Comparison of ENCODE assay signal across 2 cellular contexts in genomic region chr6:32208996-32209395, GRCh38.
A peak's percentile ranks its signal among the peaks of the same experiment; 100 is the strongest.
TF ChIP-seq lines count a peak whose summit lies in the region.

No MANE protein-coding gene starts in this region.

TF ChIP-seq in HepG2, 621 proteins besides CTCF, POLR2A, EP300 and RAD21:
- TF ChIP-seq RARA (CRISPR knock-in tag; IDR thresholded peaks at IDR 0.05), result 0 out of 2 replicates have a peak, but pooled peaks have one; percentile 31
- TF ChIP-seq CEBPG (CRISPR knock-in tag; IDR thresholded peaks at IDR 0.05), result peak; percentile 70
- peak; percentile 47 to 57; a peak in 3 of 4 replicates for TF ChIP-seq NR2F1 (CRISPR knock-in tag; IDR thresholded peaks at IDR 0.05)
- no peak for TF ChIP-seq TARDBP (CRISPR knock-in tag; IDR thresholded peaks at IDR 0.05)
- TF ChIP-seq ESRRA (CRISPR knock-in tag; IDR thresholded peaks at IDR 0.05; ENCODE audit: low read depth), result peak; percentile 45; the same call in 1 of the 2 replicates
- TF ChIP-seq TBL1XR1 (IDR thresholded peaks at IDR 0.05; ENCODE audit: borderline replicate concordance, low read length, partially characterized antibody), result peak; percentile 39
- no peak for TF ChIP-seq BORCS8-MEF2B (CRISPR knock-in tag; IDR thresholded peaks at IDR 0.05)
- no peak for TF ChIP-seq ZNF558 (CRISPR knock-in tag; IDR thresholded peaks at IDR 0.05; ENCODE audit: borderline replicate concordance)
- TF ChIP-seq CEBPB (IDR thresholded peaks at IDR 0.05; ENCODE audit: borderline replicate concordance, low read depth, low read length), result peak; percentile 71
- no peak for TF ChIP-seq EHMT2 (IDR thresholded peaks at IDR 0.05; ENCODE audit: borderline replicate concordance, low read depth, low read length)
- TF ChIP-seq TEAD3 (CRISPR knock-in tag; optimal IDR thresholded peaks at IDR 0.05; ENCODE audit: borderline replicate concordance), result peak; percentile 21
- no peak for TF ChIP-seq RELA (CRISPR knock-in tag; IDR thresholded peaks at IDR 0.05)
- peak; percentile 46 for TF ChIP-seq HNF4A (CRISPR knock-in tag; IDR thresholded peaks at IDR 0.05)
- 0 out of 2 replicates have a peak, but pooled peaks have one; percentile 33 for TF ChIP-seq NR2F6 (IDR thresholded peaks at IDR 0.05)
- peak; percentile 37; the same call in 1 of the 2 replicates for TF ChIP-seq NR2F6 (CRISPR knock-in tag; IDR thresholded peaks at IDR 0.05)
- no peak for TF ChIP-seq HNRNPK (IDR thresholded peaks at IDR 0.05; ENCODE audit: low read depth, low read length, poor library complexity, severe bottlenecking)
- TF ChIP-seq ATF4 (CRISPR knock-in tag; IDR thresholded peaks at IDR 0.05), result peak in 1 of 2 experiments; percentile 95; a peak in 2 of 4 replicates
- peak; percentile 55; the same call in 1 of the 2 replicates for TF ChIP-seq FOXA3 (CRISPR knock-in tag; IDR thresholded peaks at IDR 0.05)
- no peak for TF ChIP-seq BRD4 (CRISPR knock-in tag; IDR thresholded peaks at IDR 0.05)
- no peak for TF ChIP-seq ZXDC (CRISPR knock-in tag; IDR thresholded peaks at IDR 0.05)
- no peak for TF ChIP-seq HIC2 (CRISPR knock-in tag; IDR thresholded peaks at IDR 0.05; ENCODE audit: low read depth)
- peak; percentile 35; the same call in 1 of the 2 replicates for TF ChIP-seq BCL6 (CRISPR knock-in tag; IDR thresholded peaks at IDR 0.05)
- TF ChIP-seq NR2C2 (CRISPR knock-in tag; IDR thresholded peaks at IDR 0.05; ENCODE audit: borderline replicate concordance), result peak; percentile 68; the same call in 1 of the 2 replicates
- TF ChIP-seq ZNF597 (CRISPR knock-in tag; IDR thresholded peaks at IDR 0.05), result no peak

TF ChIP-seq in WTC11, 78 proteins besides CTCF, POLR2A, EP300 and RAD21:
- TF ChIP-seq ZNF263 (CRISPR knock-in tag; IDR thresholded peaks at IDR 0.05; ENCODE audit: low read depth) (no peak), GABPB1 (CRISPR knock-in tag; IDR thresholded peaks at IDR 0.05) (peak; percentile 95)
